ENCODE assay signal across 8 cellular contexts in the genomic region with DNA sequence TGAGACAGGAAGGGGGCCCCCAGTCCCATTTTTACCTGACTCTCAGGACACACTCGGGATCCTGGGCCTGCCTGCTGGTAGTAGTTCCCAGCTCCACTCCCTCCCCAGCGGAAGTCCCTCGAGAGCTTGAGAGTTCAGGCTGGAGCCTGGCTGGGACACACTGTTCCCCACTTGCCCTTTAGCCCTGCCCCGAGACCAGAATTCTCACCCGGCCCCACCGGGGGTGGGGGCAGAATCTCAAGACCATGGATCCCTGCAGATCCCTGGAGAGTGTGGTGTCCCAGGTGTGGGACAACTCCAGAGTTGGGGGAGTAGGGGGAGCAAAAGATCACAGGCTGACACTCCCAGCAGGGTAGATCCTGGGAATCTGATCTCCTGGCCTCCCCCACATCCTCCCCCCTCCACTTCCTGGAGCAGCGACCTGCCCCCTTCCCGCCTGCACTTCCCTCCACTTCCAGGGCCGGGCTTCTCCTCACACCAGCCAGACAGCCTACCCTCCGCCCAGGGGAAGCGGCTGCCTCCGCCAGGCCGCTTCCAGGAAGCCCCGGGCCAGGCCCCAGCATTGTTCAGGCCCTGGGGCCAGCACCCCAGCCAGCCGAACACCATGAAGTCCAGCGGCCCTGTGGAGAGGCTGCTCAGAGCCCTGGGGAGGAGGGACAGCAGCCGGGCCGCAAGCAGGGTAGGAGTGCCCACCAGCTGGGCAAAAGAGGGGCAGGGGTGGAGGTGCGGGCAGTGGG. TPM values are rescaled to one million over a fixed set of nuclear protein-coding genes. Genes with fewer than 3 reads are reported as not detected.
A peak's percentile ranks its signal among the peaks of the same experiment; 100 is the strongest.
DNase-seq lines count a peak whose midpoint lies in the region; ATAC-seq and TF ChIP-seq lines count a peak whose summit lies in the region.

TSS of gene TNS2 (plus strand) at position 484 of the 737 bp plus-strand sequence. CDS start at position 605, 121 bp downstream.

- no peak for TF ChIP-seq CTCF in fibroblast of lung (conservative IDR thresholded peaks at IDR 0.05 in 1 of 2, IDR thresholded peaks at IDR 0.05 in 1 of 2; ENCODE audit: low read depth in 1 of 2, low read length in 2 of 2)

- peaks cover 8 to 34% (median 22%) of the 10 kb centered on the region in 7 donors for H3K4me1 Mint-ChIP-seq in naive thymus-derived CD4-positive, alpha-beta T cell

- H3K4me3 ChIP-seq in fibroblast of lung (replicated peaks in 1 of 4; ENCODE audit: control extremely low read depth in 1 of 4, insufficient read depth in 1 of 4, low read depth in 3 of 4, low read length in 4 of 4) = peak within 1 kb of the TSS; percentile 80 to 90 (median 84)
- no peak within 1 kb of the TSS for H3K4me3 ChIP-seq in naive thymus-derived CD4-positive, alpha-beta T cell (ENCODE audit: low read length)

- CTCF ChIA-PET in naive thymus-derived CD4-positive, alpha-beta T cell (lab: Charles Lee) = no interaction called here

- intact Hi-C loops in naive thymus-derived CD4-positive, alpha-beta T cell (cut with micrococcal nuclease) = loop anchor here (5.0 to 10.0 kb wide), 3 partner anchors 48 to 455 kb away; partner anchors contain the start of genes IGFBP6 (in 1 of the 2), MYG1 (in 1 of the 2), NPFF (in 1 of the 2) and PFDN5 (in 1 of the 2)

- POLR2A ChIA-PET in naive thymus-derived CD4-positive, alpha-beta T cell (lab: Charles Lee) = no interaction called here

- H3K27me3 Mint-ChIP-seq in naive thymus-derived CD4-positive, alpha-beta T cell = peaks cover 0 to 13% (median 0%) of the 10 kb centered on the region in 5 donors

- H3K27me3 ChIP-seq in fibroblast of lung (ENCODE audit: control insufficient read depth, insufficient read depth, low read length) = no peaks in the 10 kb centered on the region
- no peaks in the 10 kb centered on the region for H3K27me3 ChIP-seq in naive thymus-derived CD4-positive, alpha-beta T cell (ENCODE audit: control insufficient read depth in 2 of 2, insufficient read depth in 2 of 2, low read length in 2 of 2)

- no peaks in the 10 kb centered on the region for H3K9me3 ChIP-seq in fibroblast of lung (ENCODE audit: control insufficient read depth, insufficient read depth, low read depth, low read length)
- H3K9me3 ChIP-seq in naive thymus-derived CD4-positive, alpha-beta T cell (ENCODE audit: control insufficient read depth in 2 of 3, low read length in 3 of 3) = no peaks in the 10 kb centered on the region

- peak within 1 kb of the TSS; percentile 17 to 87 (median 56) for H3K27ac Mint-ChIP-seq in naive thymus-derived CD4-positive, alpha-beta T cell

- peaks cover 42% of the 10 kb centered on the region for H3K4me1 ChIP-seq in fibroblast of lung (ENCODE audit: control insufficient read depth, extremely low read depth, insufficient read depth, low read length)
- peaks cover 13 to 16% of the 10 kb centered on the region in 2 donors for H3K4me1 ChIP-seq in naive thymus-derived CD4-positive, alpha-beta T cell (ENCODE audit: control insufficient read depth in 2 of 2, insufficient read depth in 2 of 2, low read length in 2 of 2)

- H3K4me3 Mint-ChIP-seq in naive thymus-derived CD4-positive, alpha-beta T cell = peak within 1 kb of the TSS in 3 of 10 donors; percentile 21 to 86 (median 32)

- H3K4me2 ChIP-seq in fibroblast of lung (ENCODE audit: extremely low read depth, insufficient read depth, low read length) = peak within 1 kb of the TSS; percentile 97

- peak; percentile 34 to 44 for DNase-seq in NCI-H2081 (lab: John Stamatoyannopoulos, UW)
- no peak for DNase-seq in NCI-H2081 treated with DMSO at 0.1 percent for 48 hours (lab: John Stamatoyannopoulos, UW)
- peak; percentile 57 to 75 for DNase-seq in fibroblast of lung (ENCODE audit: low read depth in 2 of 2)
- DNase-seq in naive thymus-derived CD4-positive, alpha-beta T cell = no peak
- DNase-seq in GF-D8 (lab: John Stamatoyannopoulos, UW) = no peak

- H2AFZ ChIP-seq in fibroblast of lung (ENCODE audit: low read length) = no peak within 1 kb of the TSS

- peak within 1 kb of the TSS; percentile 95 for H3K27ac ChIP-seq in fibroblast of lung (ENCODE audit: insufficient read depth, low read length)
- peak within 1 kb of the TSS; percentile 74 for H3K27ac ChIP-seq in naive thymus-derived CD4-positive, alpha-beta T cell (ENCODE audit: low read depth, low read length)

- peaks cover 27% of the 10 kb centered on the region for H3K79me2 ChIP-seq in fibroblast of lung (ENCODE audit: control insufficient read depth, insufficient read depth, low read length)

- H4K20me1 ChIP-seq in fibroblast of lung (ENCODE audit: control insufficient read depth, extremely low read depth, insufficient read depth, low read length) = no peaks in the 10 kb centered on the region

- peak within 1 kb of the TSS; percentile 86 for H3K9ac ChIP-seq in fibroblast of lung (ENCODE audit: insufficient read depth, low read length)

- ATAC-seq in SK-N-SH treated with all-trans-retinoic acid at 6 μM for 48 hours (peak; percentile 8), HG03571 (IDR thresholded peaks at IDR 0.05; ENCODE audit: unreplicated experiment) (no peak), GM18511 (IDR thresholded peaks at IDR 0.05; ENCODE audit: unreplicated experiment) (no peak)
- ATAC-seq in naive thymus-derived CD4-positive, alpha-beta T cell = no peak

- H3K36me3 Mint-ChIP-seq in naive thymus-derived CD4-positive, alpha-beta T cell = no peaks in the 10 kb centered on the region

- H3K36me3 ChIP-seq in fibroblast of lung (ENCODE audit: control insufficient read depth, insufficient read depth, low read length) = peaks cover 7% of the 10 kb centered on the region
- H3K36me3 ChIP-seq in naive thymus-derived CD4-positive, alpha-beta T cell (ENCODE audit: control insufficient read depth in 2 of 3, insufficient read depth in 3 of 3, low read length in 3 of 3) = no peaks in the 10 kb centered on the region

- H3K9me3 Mint-ChIP-seq in naive thymus-derived CD4-positive, alpha-beta T cell = no peaks in the 10 kb centered on the region

TF ChIP-seq in SK-N-SH treated with all-trans-retinoic acid at 6 μM for 48 hours, 23 proteins besides CTCF, POLR2A, EP300 and RAD21 (continues in another document):
- no peak for TF ChIP-seq ZNF8 (CRISPR knock-in tag; IDR thresholded peaks at IDR 0.05)
- TF ChIP-seq SNAI2 (CRISPR knock-in tag; IDR thresholded peaks at IDR 0.05) = no peak
- no peak for TF ChIP-seq ZNF565 (CRISPR knock-in tag; conservative IDR thresholded peaks at IDR 0.05; ENCODE audit: low read depth)
- TF ChIP-seq OSR1 (CRISPR knock-in tag; IDR thresholded peaks at IDR 0.05) = no peak
- no peak for TF ChIP-seq ARNTL (CRISPR knock-in tag; IDR thresholded peaks at IDR 0.05; ENCODE audit: borderline replicate concordance, low read depth)
- TF ChIP-seq ISL1 (CRISPR knock-in tag; IDR thresholded peaks at IDR 0.05) = no peak
- no peak for TF ChIP-seq CSDC2 (CRISPR knock-in tag; IDR thresholded peaks at IDR 0.05)
- TF ChIP-seq PATZ1 (CRISPR knock-in tag; IDR thresholded peaks at IDR 0.05; ENCODE audit: borderline replicate concordance) = no peak
- no peak for TF ChIP-seq ZC3H10 (CRISPR knock-in tag; IDR thresholded peaks at IDR 0.05)
- TF ChIP-seq, protein P1, sequence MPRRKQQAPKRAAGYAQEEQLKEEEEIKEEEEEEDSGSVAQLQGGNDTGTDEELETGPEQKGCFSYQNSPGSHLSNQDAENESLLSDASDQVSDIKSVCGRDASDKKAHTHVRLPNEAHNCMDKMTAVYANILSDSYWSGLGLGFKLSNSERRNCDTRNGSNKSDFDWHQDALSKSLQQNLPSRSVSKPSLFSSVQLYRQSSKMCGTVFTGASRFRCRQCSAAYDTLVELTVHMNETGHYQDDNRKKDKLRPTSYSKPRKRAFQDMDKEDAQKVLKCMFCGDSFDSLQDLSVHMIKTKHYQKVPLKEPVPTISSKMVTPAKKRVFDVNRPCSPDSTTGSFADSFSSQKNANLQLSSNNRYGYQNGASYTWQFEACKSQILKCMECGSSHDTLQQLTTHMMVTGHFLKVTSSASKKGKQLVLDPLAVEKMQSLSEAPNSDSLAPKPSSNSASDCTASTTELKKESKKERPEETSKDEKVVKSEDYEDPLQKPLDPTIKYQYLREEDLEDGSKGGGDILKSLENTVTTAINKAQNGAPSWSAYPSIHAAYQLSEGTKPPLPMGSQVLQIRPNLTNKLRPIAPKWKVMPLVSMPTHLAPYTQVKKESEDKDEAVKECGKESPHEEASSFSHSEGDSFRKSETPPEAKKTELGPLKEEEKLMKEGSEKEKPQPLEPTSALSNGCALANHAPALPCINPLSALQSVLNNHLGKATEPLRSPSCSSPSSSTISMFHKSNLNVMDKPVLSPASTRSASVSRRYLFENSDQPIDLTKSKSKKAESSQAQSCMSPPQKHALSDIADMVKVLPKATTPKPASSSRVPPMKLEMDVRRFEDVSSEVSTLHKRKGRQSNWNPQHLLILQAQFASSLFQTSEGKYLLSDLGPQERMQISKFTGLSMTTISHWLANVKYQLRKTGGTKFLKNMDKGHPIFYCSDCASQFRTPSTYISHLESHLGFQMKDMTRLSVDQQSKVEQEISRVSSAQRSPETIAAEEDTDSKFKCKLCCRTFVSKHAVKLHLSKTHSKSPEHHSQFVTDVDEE (CRISPR knock-in tag; IDR thresholded peaks at IDR 0.05) = no peak
- TF ChIP-seq ZFP30 (CRISPR knock-in tag; IDR thresholded peaks at IDR 0.05) = no peak
- no peak for TF ChIP-seq RARB (CRISPR knock-in tag; IDR thresholded peaks at IDR 0.05)

RNA-seq across cellular contexts. Expression of gene TNS2, which starts in this region (rescaled TPM):
- 52.4 and 60.6 TPM in 2 replicates for total RNA-seq in fibroblast of lung
- polyA plus RNA-seq in fibroblast of lung = 35.3 and 45.5 TPM in 2 replicates
- polyA plus RNA-seq in fibroblast of lung (2012) = 52.3 and 54.6 TPM in 2 replicates
- polyA minus RNA-seq in fibroblast of lung (ENCODE audit: low replicate concordance) = 141 and 176 TPM in 2 replicates
- 1 to 10 TPM in 4 of 5 experiments, under 1 TPM in 1; 0.73 to 4.4 (median 2.5) TPM for total RNA-seq in naive thymus-derived CD4-positive, alpha-beta T cell
- under 1 TPM; 0.26 to 0.30 TPM for polyA plus RNA-seq in naive thymus-derived CD4-positive, alpha-beta T cell

Comparison
In these comparisons a context has a peak if more than half of its experiments do, and no peak if none do; other contexts are left out.
1. RNA of gene TNS2 (polyA plus RNA-seq): 35.3 to 54.6 TPM in fibroblast of lung; 0.26 to 0.30 TPM in naive thymus-derived CD4-positive, alpha-beta T cell; every median in the first group is over 10 times any median in the second.
2. DNase-seq: peak in NCI-H2081 (2 of 2) and fibroblast of lung (2 of 2); none in NCI-H2081 treated with DMSO at 0.1 percent for 48 hours (single experiment), naive thymus-derived CD4-positive, alpha-beta T cell (0 of 9) and GF-D8 (single experiment).